ENCODE assay signal across 22 cellular contexts in genomic region chr4:40070387-40070786, GRCh38.
"Had no signal": no experiment of that assay in that cellular context is flagged by ENCODE, and none has a peak within 500 bp of the region (broad histone marks: within the 10 kb centered on the region; RNA-seq: fewer than 3 reads in every experiment).

No MANE protein-coding gene starts in this region.

- H3K27me3 Mint-ChIP-seq: naive B cell, type B pancreatic cell had no signal

- H3K9me3 Mint-ChIP-seq: naive B cell; stimulated activated effector memory CD8-positive, alpha-beta T cell treated with anti-CD3 and anti-CD28 coated beads, Interleukin-12 subunit alpha, Interleukin-12 subunit beta, amount 100 ng/mL, for 72 hours; type B pancreatic cell had no signal

- H3K36me3 Mint-ChIP-seq: naive B cell had no signal

- ATAC-seq: left cardiac atrium; right cardiac atrium; stimulated activated effector memory CD8-positive, alpha-beta T cell treated with anti-CD3 and anti-CD28 coated beads, Interleukin-12 subunit alpha, Interleukin-12 subunit beta, amount 100 ng/mL, for 72 hours; stimulated activated naive CD8-positive, alpha-beta T cell treated with anti-CD3 and anti-CD28 coated beads, Interleukin-15, Interleukin-2, amounts not matched to agents 100 U/mL and 50 U/mL, for 24 hours had no signal

- H3K4me3 Mint-ChIP-seq: stimulated activated effector memory CD8-positive, alpha-beta T cell treated with anti-CD3 and anti-CD28 coated beads, Interleukin-12 subunit alpha, Interleukin-12 subunit beta, amount 100 ng/mL, for 72 hours; type B pancreatic cell had no signal

- H3K27ac Mint-ChIP-seq: stimulated activated effector memory CD8-positive, alpha-beta T cell treated with anti-CD3 and anti-CD28 coated beads, Interleukin-12 subunit alpha, Interleukin-12 subunit beta, amount 100 ng/mL, for 72 hours; type B pancreatic cell had no signal

- H3K9me3 ChIP-seq: left ventricle myocardium inferior, neutrophil, suprapubic skin, thyroid gland had no signal

- H3K4me3 ChIP-seq: coronary artery, dorsolateral prefrontal cortex, hepatocyte, left ventricle myocardium inferior, lung, smooth muscle cell, suprapubic skin, thyroid gland had no signal

- H3K27me3 ChIP-seq: dorsolateral prefrontal cortex, hepatocyte, neutrophil, suprapubic skin, thyroid gland had no signal

- DNase-seq: effector CD8-positive, alpha-beta T cell; foreskin melanocyte; kidney; left cardiac atrium; left ventricle myocardium inferior; mesenchymal stem cell; naive B cell; posterior cingulate gyrus; right cardiac atrium; stimulated activated CD4-positive, alpha-beta T cell treated with anti-CD3 and anti-CD28 coated beads, Interleukin-4, amount 100 ng/mL, for 1 hour; stimulated activated CD8-positive, alpha-beta memory T cell treated with anti-CD3 and anti-CD28 coated beads, Interleukin-4, amount 100 ng/mL, for 48 hours; stimulated activated naive CD8-positive, alpha-beta T cell treated with anti-CD3 and anti-CD28 coated beads, Interleukin-15, Interleukin-2, amounts not matched to agents 100 U/mL and 50 U/mL, for 24 hours; thyroid gland had no signal

- H3K4me1 ChIP-seq: left ventricle myocardium inferior, suprapubic skin had no signal

- H3K27ac ChIP-seq: coronary artery, dorsolateral prefrontal cortex, hepatocyte, left ventricle myocardium inferior, neutrophil, suprapubic skin, thyroid gland had no signal

- H3K4me2 ChIP-seq: hepatocyte, smooth muscle cell had no signal

- H3K36me3 ChIP-seq: thyroid gland had no signal
